Comparison of ENCODE assay signal across 8 cellular contexts in the genomic region with DNA sequence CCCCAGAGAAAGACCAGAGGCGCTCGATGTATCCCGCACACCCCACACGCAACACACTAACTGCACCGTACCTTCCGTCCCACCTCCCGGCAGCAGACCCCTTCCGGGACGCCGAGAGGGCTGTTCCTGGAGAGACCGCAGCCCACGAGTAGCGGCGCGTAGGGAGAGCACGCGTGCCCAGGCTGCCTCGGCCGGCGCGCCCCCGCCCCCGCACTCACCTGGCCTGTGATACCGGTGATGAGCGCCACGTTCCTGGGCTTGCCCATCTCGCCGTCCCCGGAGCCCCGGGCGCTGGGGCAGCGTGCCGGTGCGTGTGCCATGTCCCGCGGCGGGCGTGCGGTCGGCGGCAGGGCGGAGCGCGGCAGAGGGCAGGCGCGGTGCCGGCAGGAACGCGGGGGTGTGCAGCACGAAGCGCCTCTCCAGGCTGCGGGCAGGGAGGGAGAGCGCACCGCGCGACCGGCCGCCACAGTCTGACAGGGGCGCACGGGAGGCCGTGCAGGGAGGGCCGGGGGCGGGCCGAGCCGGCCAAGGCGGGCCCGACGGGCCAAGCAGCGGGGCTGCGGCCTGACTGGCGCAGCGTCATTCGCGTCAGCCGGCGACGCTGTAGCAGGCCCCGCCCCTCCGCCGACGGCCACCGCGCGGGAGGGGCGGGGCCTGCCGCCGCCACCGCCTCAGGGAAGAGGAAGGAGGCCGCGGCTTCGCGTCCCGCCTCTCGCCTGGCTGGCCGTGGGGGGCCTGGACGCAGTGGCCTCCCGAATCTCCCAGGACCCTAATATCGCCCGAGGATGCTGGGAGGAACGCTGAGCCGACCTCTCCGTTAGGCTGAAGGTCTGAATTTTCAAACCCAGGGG. TPM values are rescaled to one million over a fixed set of nuclear protein-coding genes. Genes with fewer than 3 reads are reported as not detected.
DNase-seq lines count a peak whose midpoint lies in the region; ATAC-seq and TF ChIP-seq lines count a peak whose summit lies in the region.

Gene GMDS, minus strand, starts transcription at position 503 of the 851 bp plus-strand sequence.

- ATAC-seq in GM21576 (IDR thresholded peaks at IDR 0.05; ENCODE audit: unreplicated experiment), result peak; percentile 89
- peak; percentile 98 for ATAC-seq in naive thymus-derived CD4-positive, alpha-beta T cell
- peak; percentile 99 for ATAC-seq in stimulated activated memory B cell treated with anti-CD40 and anti-IgM and Interleukin-4, amounts not matched to agents 10 μg/mL and 1 μg/mL and 100 μg/mL, for 72 hours

- no peaks in the 10 kb centered on the region for H3K27me3 Mint-ChIP-seq in activated T-helper 1 cell treated with anti-CD3 and anti-CD28 coated beads, Interleukin-12 subunit alpha, Interleukin-12 subunit beta, Interleukin-2, Interleukin-4 antibody, amounts not matched to agents 30 ng/mL and 10 ng/mL and 1 ng/mL, durations not matched to agents 14 hours and 24 hours and 36 hours (ENCODE audit: insufficient read depth)
- H3K27me3 Mint-ChIP-seq in naive thymus-derived CD4-positive, alpha-beta T cell, result no peaks in the 10 kb centered on the region
- no peaks in the 10 kb centered on the region for H3K27me3 Mint-ChIP-seq in stimulated activated memory B cell treated with anti-CD40 and anti-IgM and Interleukin-4, amounts not matched to agents 10 μg/mL and 1 μg/mL and 100 μg/mL, for 72 hours

- H3K36me3 Mint-ChIP-seq in activated T-helper 1 cell treated with anti-CD3 and anti-CD28 coated beads, Interleukin-12 subunit alpha, Interleukin-12 subunit beta, Interleukin-2, Interleukin-4 antibody, amounts not matched to agents 30 ng/mL and 10 ng/mL and 1 ng/mL, durations not matched to agents 14 hours and 24 hours and 36 hours (ENCODE audit: low read depth), result peaks cover 24% of the 10 kb centered on the region
- H3K36me3 Mint-ChIP-seq in naive thymus-derived CD4-positive, alpha-beta T cell, result peaks cover 5 to 18% (median 10%) of the 10 kb centered on the region in 5 donors
- peaks cover 4% of the 10 kb centered on the region for H3K36me3 Mint-ChIP-seq in stimulated activated memory B cell treated with anti-CD40 and anti-IgM and Interleukin-4, amounts not matched to agents 10 μg/mL and 1 μg/mL and 100 μg/mL, for 72 hours

- H3K4me1 Mint-ChIP-seq in activated T-helper 1 cell treated with anti-CD3 and anti-CD28 coated beads, Interleukin-12 subunit alpha, Interleukin-12 subunit beta, Interleukin-2, Interleukin-4 antibody, amounts not matched to agents 30 ng/mL and 10 ng/mL and 1 ng/mL, durations not matched to agents 14 hours and 24 hours and 36 hours (ENCODE audit: low read depth), result peaks cover 76% of the 10 kb centered on the region
- H3K4me1 Mint-ChIP-seq in naive thymus-derived CD4-positive, alpha-beta T cell, result peaks cover 41 to 77% (median 60%) of the 10 kb centered on the region in 7 donors
- H3K4me1 Mint-ChIP-seq in stimulated activated memory B cell treated with anti-CD40 and anti-IgM and Interleukin-4, amounts not matched to agents 10 μg/mL and 1 μg/mL and 100 μg/mL, for 72 hours, result peaks cover 63% of the 10 kb centered on the region

- H3K36me3 ChIP-seq in naive thymus-derived CD4-positive, alpha-beta T cell (ENCODE audit: control insufficient read depth in 2 of 3, insufficient read depth in 3 of 3, low read length in 3 of 3), result peaks cover 0 to 14% (median 0%) of the 10 kb centered on the region in 3 experiments

- H3K4me3 ChIP-seq in naive thymus-derived CD4-positive, alpha-beta T cell (ENCODE audit: low read length), result peak within 1 kb of the TSS; percentile 90

- CTCF ChIA-PET in naive thymus-derived CD4-positive, alpha-beta T cell (lab: Charles Lee), result no interaction called here

- H3K9me3 ChIP-seq in naive thymus-derived CD4-positive, alpha-beta T cell (ENCODE audit: control insufficient read depth in 2 of 3, low read length in 3 of 3), result no peaks in the 10 kb centered on the region

- DNase-seq in DMS53 treated with DMSO at 0.1 percent for 48 hours (lab: John Stamatoyannopoulos, UW; ENCODE audit: unreplicated experiment) (peak; percentile 77), RKO (ENCODE audit: low spot score) (peak; percentile 94), fibroblast of gingiva (ENCODE audit: low read depth) (peak; percentile 88)
- DNase-seq in activated T-helper 1 cell treated with anti-CD3 and anti-CD28 coated beads, Interleukin-12 subunit alpha, Interleukin-12 subunit beta, Interleukin-2, Interleukin-4 antibody, amounts not matched to agents 30 ng/mL and 10 ng/mL and 1 ng/mL, durations not matched to agents 14 hours and 24 hours and 36 hours (ENCODE audit: low spot score), result peak; percentile 82
- DNase-seq in naive thymus-derived CD4-positive, alpha-beta T cell, result peak; percentile 67 to 86 (median 79)

- peak within 1 kb of the TSS; percentile 89 for H3K27ac Mint-ChIP-seq in activated T-helper 1 cell treated with anti-CD3 and anti-CD28 coated beads, Interleukin-12 subunit alpha, Interleukin-12 subunit beta, Interleukin-2, Interleukin-4 antibody, amounts not matched to agents 30 ng/mL and 10 ng/mL and 1 ng/mL, durations not matched to agents 14 hours and 24 hours and 36 hours
- H3K27ac Mint-ChIP-seq in naive thymus-derived CD4-positive, alpha-beta T cell, result peak within 1 kb of the TSS; percentile 84 to 98 (median 95)
- peak within 1 kb of the TSS; percentile 93 for H3K27ac Mint-ChIP-seq in stimulated activated memory B cell treated with anti-CD40 and anti-IgM and Interleukin-4, amounts not matched to agents 10 μg/mL and 1 μg/mL and 100 μg/mL, for 72 hours

- no peak; the same call in 1 of the 2 replicates for TF ChIP-seq RAD21 in Ishikawa (IDR thresholded peaks at IDR 0.05; ENCODE audit: low read depth)

- POLR2A ChIA-PET in naive thymus-derived CD4-positive, alpha-beta T cell (lab: Charles Lee), result no interaction called here

- intact Hi-C loops in activated T-helper 1 cell treated with anti-CD3 and anti-CD28 coated beads, Interleukin-12 subunit alpha, Interleukin-12 subunit beta, Interleukin-2, Interleukin-4 antibody, amounts not matched to agents 30 ng/mL and 10 ng/mL and 1 ng/mL, durations not matched to agents 14 hours and 24 hours and 36 hours (cut with micrococcal nuclease), result loop anchor here (1.0 to 10.0 kb wide), 5 partner anchors 59 to 749 kb away; partner anchors contain the start of genes NQO2, SERPINB1 and WRNIP1
- intact Hi-C loops in naive thymus-derived CD4-positive, alpha-beta T cell (cut with micrococcal nuclease), result loop anchor here (1.0 to 10.0 kb wide), 14 partner anchors 23 to 1892 kb away; partner anchors contain the start of genes ECI2 (in 2 of the 2), WRNIP1 (in 2 of the 2), BPHL (in 1 of the 2) and EXOC2 (in 1 of the 2)

- H3K4me3 Mint-ChIP-seq in activated T-helper 1 cell treated with anti-CD3 and anti-CD28 coated beads, Interleukin-12 subunit alpha, Interleukin-12 subunit beta, Interleukin-2, Interleukin-4 antibody, amounts not matched to agents 30 ng/mL and 10 ng/mL and 1 ng/mL, durations not matched to agents 14 hours and 24 hours and 36 hours, result peak within 1 kb of the TSS; percentile 92
- H3K4me3 Mint-ChIP-seq in naive thymus-derived CD4-positive, alpha-beta T cell, result peak within 1 kb of the TSS; percentile 86 to 97 (median 93)
- peak within 1 kb of the TSS; percentile 92 for H3K4me3 Mint-ChIP-seq in stimulated activated memory B cell treated with anti-CD40 and anti-IgM and Interleukin-4, amounts not matched to agents 10 μg/mL and 1 μg/mL and 100 μg/mL, for 72 hours

- H3K9me3 Mint-ChIP-seq in activated T-helper 1 cell treated with anti-CD3 and anti-CD28 coated beads, Interleukin-12 subunit alpha, Interleukin-12 subunit beta, Interleukin-2, Interleukin-4 antibody, amounts not matched to agents 30 ng/mL and 10 ng/mL and 1 ng/mL, durations not matched to agents 14 hours and 24 hours and 36 hours, result no peaks in the 10 kb centered on the region
- H3K9me3 Mint-ChIP-seq in naive thymus-derived CD4-positive, alpha-beta T cell, result peaks cover 0 to 2% (median 0%) of the 10 kb centered on the region in 11 donors
- H3K9me3 Mint-ChIP-seq in stimulated activated memory B cell treated with anti-CD40 and anti-IgM and Interleukin-4, amounts not matched to agents 10 μg/mL and 1 μg/mL and 100 μg/mL, for 72 hours, result no peaks in the 10 kb centered on the region

- TF ChIP-seq EP300 in Ishikawa (IDR thresholded peaks at IDR 0.05; ENCODE audit: borderline replicate concordance), result no peak

- H3K27me3 ChIP-seq in naive thymus-derived CD4-positive, alpha-beta T cell (ENCODE audit: control insufficient read depth in 2 of 2, insufficient read depth in 2 of 2, low read length in 2 of 2), result no peaks in the 10 kb centered on the region

- H3K4me1 ChIP-seq in naive thymus-derived CD4-positive, alpha-beta T cell (ENCODE audit: control insufficient read depth in 2 of 2, insufficient read depth in 2 of 2, low read length in 2 of 2), result peaks cover 15 to 18% of the 10 kb centered on the region in 2 donors

- peak within 1 kb of the TSS; percentile 96 for H3K27ac ChIP-seq in naive thymus-derived CD4-positive, alpha-beta T cell (ENCODE audit: low read depth, low read length)

TF ChIP-seq in Ishikawa, 13 proteins besides CTCF, POLR2A, EP300 and RAD21 (continues in another document):
- TF ChIP-seq CREB1 (IDR thresholded peaks at IDR 0.05; ENCODE audit: low read depth) (peak; percentile 64; the same call in 1 of the 2 replicates), USF1 (IDR thresholded peaks at IDR 0.05) (no peak), TCF12 (IDR thresholded peaks at IDR 0.05; ENCODE audit: low read depth) (no peak; the same call in 1 of the 2 replicates), NFIC (IDR thresholded peaks at IDR 0.05) (no peak)

RNA-seq across cellular contexts. Expression of gene GMDS, which starts in this region (rescaled TPM):
- total RNA-seq in activated T-helper 1 cell treated with anti-CD3 and anti-CD28 coated beads, Interleukin-12 subunit alpha, Interleukin-12 subunit beta, Interleukin-2, Interleukin-4 antibody, amounts not matched to agents 30 ng/mL and 10 ng/mL and 1 ng/mL, durations not matched to agents 14 hours and 24 hours and 36 hours, result 44.5 and 53.4 TPM in 2 replicates
- 10 to 100 TPM; 12.7 to 33.9 (median 18.3) TPM for total RNA-seq in naive thymus-derived CD4-positive, alpha-beta T cell
- 10 to 100 TPM; 16.0 to 20.8 TPM for polyA plus RNA-seq in naive thymus-derived CD4-positive, alpha-beta T cell

Comparison
In these comparisons a context has a peak if more than half of its experiments do, and no peak if none do; other contexts are left out.
1. Peak in every context shown above with its lines: DNase-seq, ATAC-seq, H3K4me3 ChIP-seq and H3K27ac ChIP-seq.